Comparison of ENCODE assay signal across 9 cellular contexts in genomic region chr6:148509152-148509571, GRCh38.
A peak's percentile ranks its signal among the peaks of the same experiment; 100 is the strongest.
DNase-seq lines count a peak whose midpoint lies in the region; ATAC-seq and TF ChIP-seq lines count a peak whose summit lies in the region.
"Had no signal": no experiment of that assay in that cellular context is flagged by ENCODE, and none has a peak within 500 bp of the region (broad histone marks: within the 10 kb centered on the region; RNA-seq: fewer than 3 reads in every experiment).

No MANE protein-coding gene starts in this region.

- DNase-seq in EH (ENCODE audit: low read depth) (peak; percentile 71), SJCRH30 (peak; percentile 47 to 58), fibroblast of the aortic adventitia (ENCODE audit: low read depth) (peak; percentile 76), psoas muscle (no peak), GM03348 (ENCODE audit: low spot score) (no peak), left colon (no peak), SIG-M5 (lab: John Stamatoyannopoulos, UW) (no peak)
- DNase-seq: activated effector memory CD4-positive, alpha-beta T cell treated with Interleukin-2 at 50 U/mL for 16 hours had no signal

- H3K27ac ChIP-seq in SJCRH30 (peak overlapping the region; percentile 91), psoas muscle (peak overlapping the region; percentile 63)

- H3K4me1 ChIP-seq in SJCRH30 (peaks cover 6% of the 10 kb centered on the region; the same call in 1 of the 2 replicates), psoas muscle (peaks cover 17% of the 10 kb centered on the region)

- 13 to 25% (median 17%) methylated on average over 11 of the region's 11 CpGs for WGBS in psoas muscle, 3 donors

- peaks cover 4% of the 10 kb centered on the region; the same call in 1 of the 2 replicates for H3K36me3 ChIP-seq in SJCRH30
- H3K36me3 ChIP-seq in psoas muscle (ENCODE audit: insufficient read depth in 1 of 2, low read depth in 1 of 2): no peaks in the 10 kb centered on the region

- no peaks in the 10 kb centered on the region for H3K27me3 ChIP-seq in SJCRH30
- peaks cover 0 to 2% (median 0%) of the 10 kb centered on the region in 3 donors for H3K27me3 ChIP-seq in psoas muscle (ENCODE audit: insufficient read depth in 3 of 3, low read length in 2 of 3)

- TF ChIP-seq CTCF in fibroblast of the aortic adventitia (IDR thresholded peaks at IDR 0.05; ENCODE audit: insufficient read depth, low read length) (no peak), psoas muscle (IDR thresholded peaks at IDR 0.05) (no peak)

- ATAC-seq in psoas muscle: peak in 2 of 4 donors; percentile 28 to 31
- no peak for ATAC-seq in left colon
- no peak for ATAC-seq in HG03039 (IDR thresholded peaks at IDR 0.05; ENCODE audit: unreplicated experiment)

- intact Hi-C loops in psoas muscle (cut with DNase I) (no loop called here), left colon (cut with DNase I, micrococcal nuclease) (no loop called here)

- H3K9me3 ChIP-seq in SJCRH30 (replicated peaks) (no peaks in the 10 kb centered on the region), psoas muscle (no peaks in the 10 kb centered on the region)

- H3K4me3 ChIP-seq in SJCRH30 (peak overlapping the region; percentile 79), fibroblast of the aortic adventitia (ENCODE audit: low read depth, low read length) (peak overlapping the region; percentile 82), psoas muscle (peak overlapping the region; percentile 61)

Comparison
In these comparisons a context has a peak if more than half of its experiments do, and no peak if none do; other contexts are left out.
1. DNase-seq: peak in EH (single experiment), SJCRH30 (2 of 2) and fibroblast of the aortic adventitia (single experiment); none in psoas muscle (0 of 2), GM03348 (single experiment), left colon (0 of 2) and SIG-M5 (single experiment).
2. Peak in every context shown above with its lines, with median percentiles within 50 percentile points of each other: H3K4me3 ChIP-seq.